20 cellular contexts compared by ENCODE assay signal in genomic region chr7:22801907-22802306, GRCh38. TPM values are rescaled to one million over a fixed set of nuclear protein-coding genes. Genes with fewer than 3 reads are reported as not detected.
DNase-seq lines count a peak whose midpoint lies in the region; ATAC-seq and TF ChIP-seq lines count a peak whose summit lies in the region.
"Had no signal": no experiment of that assay in that cellular context is flagged by ENCODE, and none has a peak within 500 bp of the region (broad histone marks: within the 10 kb centered on the region; RNA-seq: fewer than 3 reads in every experiment).

No MANE protein-coding gene starts in this region.

- H3K36me3 ChIP-seq in HUES6 (ENCODE audit: control insufficient read depth, insufficient read depth, low read length) (no peaks in the 10 kb centered on the region), neural progenitor cell (no peaks in the 10 kb centered on the region), prostate gland (no peaks in the 10 kb centered on the region)

- H3F3A ChIP-seq in neural progenitor cell (ENCODE audit: low read depth) = no peaks in the 10 kb centered on the region

- H3K79me2 ChIP-seq in neural progenitor cell (ENCODE audit: low read depth) = no peaks in the 10 kb centered on the region

- TF ChIP-seq CTCF in brain (conservative IDR thresholded peaks at IDR 0.05) (no peak), neural progenitor cell (IDR thresholded peaks at IDR 0.05) (no peak), prostate gland (IDR thresholded peaks at IDR 0.05) (no peak)

- WGBS in prostate gland = 97% methylated on average over 4 of the region's 4 CpGs

- intact Hi-C loops in prostate gland (cut with DNase I) = no loop called here

- peaks cover 19% of the 10 kb centered on the region for H3K4me1 ChIP-seq in HUES6 (ENCODE audit: control insufficient read depth, insufficient read depth, low read length)
- H3K4me1 ChIP-seq in neural progenitor cell = peaks cover 3% of the 10 kb centered on the region
- no peaks in the 10 kb centered on the region for H3K4me1 ChIP-seq in prostate gland (replicated peaks)

- H3K9ac ChIP-seq in HUES6 (ENCODE audit: low read length) (peak overlapping the region; percentile 69), neural progenitor cell (no peak overlapping the region)

- H3K27ac ChIP-seq in HUES6 (ENCODE audit: low read depth, low read length) (peak overlapping the region; percentile 84; the same call in 1 of the 2 replicates), neural progenitor cell (no peak overlapping the region), prostate gland (no peak overlapping the region)
- H3K27ac ChIP-seq: HL-60 had no signal

- H3K27ac Mint-ChIP-seq in brain (peak overlapping the region in 3 of 5 experiments; percentile 15 to 54 (median 45)), neural progenitor cell (peak overlapping the region; percentile 17)
- H3K27ac Mint-ChIP-seq: T-helper 1 cell treated with Interleukin-12 subunit alpha and Interleukin-12 subunit beta and Interleukin-4 antibody, amounts not matched to agents 30 μg/mL and 1 μg/mL, for 36 hours had no signal

- H3K4me3 ChIP-seq in HUES6 (ENCODE audit: low read depth, low read length) = peak overlapping the region; percentile 28; the same call in 1 of the 2 replicates
- no peak overlapping the region for H3K4me3 ChIP-seq in neural progenitor cell
- no peak overlapping the region for H3K4me3 ChIP-seq in prostate gland

- no peaks in the 10 kb centered on the region for H4K20me1 ChIP-seq in neural progenitor cell (ENCODE audit: low read depth)

- ATAC-seq in GM19467 (IDR thresholded peaks at IDR 0.05; ENCODE audit: unreplicated experiment) = no peak
- ATAC-seq: HCT116, Panc1, SK-N-SH treated with all-trans-retinoic acid at 6 μM for 48 hours had no signal

- H3K9me3 ChIP-seq in HUES6 (ENCODE audit: control insufficient read depth, insufficient read depth, low read depth, low read length) (peaks cover 27% of the 10 kb centered on the region), neural progenitor cell (ENCODE audit: low read depth) (no peaks in the 10 kb centered on the region), prostate gland (no peaks in the 10 kb centered on the region)

- peak; percentile 21 for DNase-seq in NCI-H82 (lab: John Stamatoyannopoulos, UW)
- DNase-seq in NCI-H82 treated with DMSO at 0.1 percent for 48 hours (lab: John Stamatoyannopoulos, UW; ENCODE audit: unreplicated experiment) = no peak
- DNase-seq in neural progenitor cell (ENCODE audit: low spot score) = no peak
- no peak for DNase-seq in medulla oblongata (ENCODE audit: extremely low spot score)
- no peak for DNase-seq in prostate gland (ENCODE audit: low spot score)
- DNase-seq: C1 segment of cervical spinal cord, KBM-7, NCI-H1436, NCI-H2029, NCI-H2171 treated with DMSO at 0.1 percent for 48 hours, NCI-H510A treated with DMSO at 0.1 percent for 48 hours, Right ventricle myocardium superior had no signal

- no peak overlapping the region for H2AFZ ChIP-seq in neural progenitor cell (replicated peaks)

- H3K4me3 Mint-ChIP-seq in brain (no peak overlapping the region), neural progenitor cell (no peak overlapping the region)
- H3K4me3 Mint-ChIP-seq: T-helper 1 cell treated with Interleukin-12 subunit alpha and Interleukin-12 subunit beta and Interleukin-4 antibody, amounts not matched to agents 30 μg/mL and 1 μg/mL, for 36 hours had no signal

- no peaks in the 10 kb centered on the region for H3K36me3 Mint-ChIP-seq in brain
- no peaks in the 10 kb centered on the region for H3K36me3 Mint-ChIP-seq in neural progenitor cell

- TF ChIP-seq POLR2A in prostate gland (IDR thresholded peaks at IDR 0.05) = no peak

- H3K4me1 Mint-ChIP-seq in brain (peaks cover 22% of the 10 kb centered on the region), neural progenitor cell (peaks cover 14% of the 10 kb centered on the region)

- H3K4me2 ChIP-seq in neural progenitor cell = no peak overlapping the region

- H3K27me3 Mint-ChIP-seq in brain (no peaks in the 10 kb centered on the region), neural progenitor cell (ENCODE audit: insufficient read depth, low read depth) (peaks cover 6% of the 10 kb centered on the region)

- peaks cover 6 to 17% (median 12%) of the 10 kb centered on the region in 5 experiments for H3K9me3 Mint-ChIP-seq in brain
- peaks cover 32% of the 10 kb centered on the region for H3K9me3 Mint-ChIP-seq in neural progenitor cell
- H3K9me3 Mint-ChIP-seq: T-helper 1 cell treated with Interleukin-12 subunit alpha and Interleukin-12 subunit beta and Interleukin-4 antibody, amounts not matched to agents 30 μg/mL and 1 μg/mL, for 36 hours had no signal

- H3K27me3 ChIP-seq in HUES6 (ENCODE audit: control insufficient read depth, insufficient read depth, low read length) = no peaks in the 10 kb centered on the region
- no peaks in the 10 kb centered on the region for H3K27me3 ChIP-seq in neural progenitor cell
- H3K27me3 ChIP-seq in prostate gland (replicated peaks; ENCODE audit: insufficient read depth) = no peaks in the 10 kb centered on the region

RNA-seq across cellular contexts. Expression of gene TOMM7, which starts 20.7 kb away (rescaled TPM):
- 836 TPM for polyA plus RNA-seq in brain (ENCODE audit: insufficient read depth, low read depth, low replicate concordance)
- total RNA-seq in neural progenitor cell (ENCODE audit: low replicate concordance) (75.4 and 89.9 TPM in 2 replicates), prostate gland (100 to 1,000 TPM; 124 to 190 TPM)
